In the genomic region with DNA sequence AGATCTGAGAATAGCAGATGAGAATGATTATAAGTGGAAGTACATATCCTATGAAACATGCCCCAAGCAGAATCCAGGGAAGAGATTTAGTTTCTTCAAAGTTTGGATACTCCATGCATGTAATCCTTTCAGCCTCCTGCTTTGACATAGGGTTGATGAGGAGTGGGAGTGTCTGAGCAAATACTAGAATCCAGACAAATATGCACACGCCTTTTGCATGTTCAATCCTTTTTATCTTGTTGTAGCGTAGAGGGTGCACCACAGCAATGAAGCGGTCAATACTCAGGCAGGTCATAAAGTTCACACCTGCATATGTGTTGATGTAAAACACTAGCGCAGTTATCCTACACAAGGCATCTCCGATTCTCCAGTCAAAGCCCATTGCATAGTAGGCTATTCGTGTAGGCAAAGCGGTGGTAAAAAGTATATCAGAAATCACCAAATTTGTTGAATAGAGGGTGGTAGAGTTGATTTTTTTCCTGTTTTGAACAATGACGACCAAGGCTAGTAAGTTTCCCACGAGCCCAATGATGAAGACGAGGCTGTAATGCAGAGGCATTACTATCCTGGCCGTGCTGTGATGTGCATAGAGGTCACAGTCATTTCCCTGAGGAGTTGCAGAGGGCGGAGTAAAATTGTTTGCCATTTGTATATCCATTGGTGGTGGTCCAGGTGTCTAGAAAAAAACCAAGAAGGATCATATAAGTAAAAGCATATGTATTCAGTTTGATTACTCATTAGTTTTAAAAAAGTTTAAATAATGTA, we compare ENCODE assay signal across 20 cellular contexts. TPM values are rescaled to one million over a fixed set of nuclear protein-coding genes. Genes with fewer than 3 reads are reported as not detected.
DNase-seq lines count a peak whose midpoint lies in the region; ATAC-seq and TF ChIP-seq lines count a peak whose summit lies in the region.
"Had no signal": no experiment of that assay in that cellular context is flagged by ENCODE, and none has a peak within 500 bp of the region (broad histone marks: within the 10 kb centered on the region; RNA-seq: fewer than 3 reads in every experiment).

No MANE protein-coding gene starts in this region.

- intact Hi-C loops in activated CD4-positive, alpha-beta T cell treated with anti-CD3 and anti-CD28 coated beads for 36 hours (cut with DNase I, micrococcal nuclease): loop anchor here (1.0 to 5.0 kb wide), 11 partner anchors 7 to 723 kb away; partner anchors contain the start of genes GPR183 (in 1 of the 2) and TM9SF2 (in 1 of the 2)
- intact Hi-C loops in Calu3 (cut with micrococcal nuclease; ENCODE audit: unreplicated experiment): no loop called here

- no peaks in the 10 kb centered on the region for H3K27me3 Mint-ChIP-seq in activated CD4-positive, alpha-beta T cell treated with anti-CD3 and anti-CD28 coated beads for 36 hours
- no peaks in the 10 kb centered on the region for H3K27me3 Mint-ChIP-seq in naive thymus-derived CD8-positive, alpha-beta T cell
- H3K27me3 Mint-ChIP-seq in Calu3 (ENCODE audit: unreplicated experiment): no peaks in the 10 kb centered on the region

- peak overlapping the region; percentile 90 for H3K27ac Mint-ChIP-seq in activated CD4-positive, alpha-beta T cell treated with anti-CD3 and anti-CD28 coated beads for 36 hours
- peak overlapping the region; percentile 89 to 93 for H3K27ac Mint-ChIP-seq in activated naive CD4-positive, alpha-beta T cell treated with anti-CD3 and anti-CD28 coated beads, Interleukin-2, amount 50 U/mL, for 72 hours
- peak overlapping the region; percentile 68 to 97 (median 92) for H3K27ac Mint-ChIP-seq in naive thymus-derived CD8-positive, alpha-beta T cell
- no peak overlapping the region for H3K27ac Mint-ChIP-seq in Calu3 (ENCODE audit: unreplicated experiment)

- DNase-seq in activated CD4-positive, alpha-beta T cell treated with anti-CD3 and anti-CD28 coated beads for 36 hours: no peak
- no peak for DNase-seq in activated CD4-positive, alpha-beta T cell treated with anti-CD3 and anti-CD28 coated beads for 48 hours
- DNase-seq in activated naive CD4-positive, alpha-beta T cell treated with anti-CD3 and anti-CD28 coated beads, Interleukin-2, amount 50 U/mL, for 72 hours (ENCODE audit: low spot score in 2 of 2): no peak
- no peak for DNase-seq in naive thymus-derived CD8-positive, alpha-beta T cell
- DNase-seq in Calu3: no peak
- DNase-seq in central memory CD4-positive, alpha-beta T cell: no peak
- DNase-seq: activated CD4-positive, alpha-beta T cell treated with anti-CD3 and anti-CD28 coated beads for 1 hour; DND-41; foreskin fibroblast; hypothalamus; kidney glomerular epithelial cell; NCI-H1930; SHP77 treated with DMSO at 0.1 percent for 48 hours; T-helper 9 cell; uterus had no signal

- TF ChIP-seq POLR2A in GM18505 (IDR thresholded peaks at IDR 0.05; ENCODE audit: borderline replicate concordance, extremely low read depth, insufficient read depth, insufficient read length): peak; percentile 24

- peaks cover 89% of the 10 kb centered on the region for H3K4me1 Mint-ChIP-seq in activated CD4-positive, alpha-beta T cell treated with anti-CD3 and anti-CD28 coated beads for 36 hours
- peaks cover 41 to 95% (median 76%) of the 10 kb centered on the region in 4 donors for H3K4me1 Mint-ChIP-seq in naive thymus-derived CD8-positive, alpha-beta T cell
- H3K4me1 Mint-ChIP-seq in Calu3 (ENCODE audit: low read depth, unreplicated experiment): no peaks in the 10 kb centered on the region

- H3K4me3 Mint-ChIP-seq in activated CD4-positive, alpha-beta T cell treated with anti-CD3 and anti-CD28 coated beads for 36 hours: peak overlapping the region; percentile 62
- peak overlapping the region in 8 of 10 donors; percentile 27 to 76 (median 54) for H3K4me3 Mint-ChIP-seq in naive thymus-derived CD8-positive, alpha-beta T cell
- no peak overlapping the region for H3K4me3 Mint-ChIP-seq in Calu3 (ENCODE audit: low read depth, unreplicated experiment)

- BruUV-seq in Calu3 (replicated peaks; lab: Mats Ljungman, UMichigan): no TSS peak

- H3K36me3 Mint-ChIP-seq in activated CD4-positive, alpha-beta T cell treated with anti-CD3 and anti-CD28 coated beads for 36 hours (ENCODE audit: low read depth): peaks cover 74% of the 10 kb centered on the region
- H3K36me3 Mint-ChIP-seq in activated naive CD4-positive, alpha-beta T cell treated with anti-CD3 and anti-CD28 coated beads, Interleukin-2, amount 50 U/mL, for 72 hours: peaks cover 15 to 41% of the 10 kb centered on the region in 2 donors
- H3K36me3 Mint-ChIP-seq in naive thymus-derived CD8-positive, alpha-beta T cell: peaks cover 0 to 54% (median 4%) of the 10 kb centered on the region in 3 donors
- H3K36me3 Mint-ChIP-seq in Calu3 (ENCODE audit: insufficient read depth, unreplicated experiment): no peaks in the 10 kb centered on the region

- ATAC-seq in activated CD4-positive, alpha-beta T cell treated with anti-CD3 and anti-CD28 coated beads for 36 hours: no peak
- ATAC-seq in GM18505 (IDR thresholded peaks at IDR 0.05; ENCODE audit: unreplicated experiment) (no peak), GM21381 (IDR thresholded peaks at IDR 0.05; ENCODE audit: unreplicated experiment) (no peak)
- ATAC-seq in activated naive CD4-positive, alpha-beta T cell treated with anti-CD3 and anti-CD28 coated beads, Interleukin-2, amount 50 U/mL, for 72 hours: no peak
- ATAC-seq in naive thymus-derived CD8-positive, alpha-beta T cell: no peak

- no peaks in the 10 kb centered on the region for H3K9me3 Mint-ChIP-seq in activated CD4-positive, alpha-beta T cell treated with anti-CD3 and anti-CD28 coated beads for 36 hours (ENCODE audit: low read depth)
- H3K9me3 Mint-ChIP-seq in activated naive CD4-positive, alpha-beta T cell treated with anti-CD3 and anti-CD28 coated beads, Interleukin-2, amount 50 U/mL, for 72 hours: no peaks in the 10 kb centered on the region
- no peaks in the 10 kb centered on the region for H3K9me3 Mint-ChIP-seq in naive thymus-derived CD8-positive, alpha-beta T cell
- H3K9me3 Mint-ChIP-seq in Calu3 (ENCODE audit: low read depth, unreplicated experiment): no peaks in the 10 kb centered on the region

- no peak for TF ChIP-seq CTCF in Calu3 (IDR thresholded peaks at IDR 0.05; ENCODE audit: unreplicated experiment)

- CTCF ChIA-PET in activated CD4-positive, alpha-beta T cell treated with anti-CD3 and anti-CD28 coated beads for 36 hours (lab: Charles Lee): interaction anchor here (0.6 to 4.6 kb wide), 8 partner anchors 10 to 141 kb away, joined by 3 to 65 read pairs (median 4); partner anchors contain the start of gene GPR183
- CTCF ChIA-PET in Calu3 (lab: Charles Lee): no interaction called here

- POLR2A ChIA-PET in activated CD4-positive, alpha-beta T cell treated with anti-CD3 and anti-CD28 coated beads for 36 hours (lab: Charles Lee): interaction anchor here (0.9 to 2.8 kb wide), 9 partner anchors 8 to 142 kb away, joined by 3 to 19 read pairs (median 6); partner anchors contain the start of gene GPR183
- POLR2A ChIA-PET in naive thymus-derived CD8-positive, alpha-beta T cell (lab: Charles Lee): interaction anchor here (1.1 kb wide), 1 partner anchor 26 kb away, joined by 3 read pairs; no protein-coding TSS in a partner anchor

RNA-seq across cellular contexts. Expression of gene GPR183, which starts 11.5 kb away (rescaled TPM):
- 10 to 100 TPM; 50.3 to 51.9 TPM for total RNA-seq in activated CD4-positive, alpha-beta T cell treated with anti-CD3 and anti-CD28 coated beads for 36 hours
- total RNA-seq in activated naive CD4-positive, alpha-beta T cell treated with anti-CD3 and anti-CD28 coated beads, Interleukin-2, amount 50 U/mL, for 72 hours: 10 to 100 TPM; 55.0 to 55.4 TPM
- total RNA-seq in naive thymus-derived CD8-positive, alpha-beta T cell: 10 to 100 TPM in 1 of 2 experiments, 1 to 10 TPM in 1; 8.4 to 10.4 TPM
- 10 to 100 TPM in 2 of 3 donors, 1 to 10 TPM in 1; 9.2 to 35.5 (median 13.1) TPM for polyA plus RNA-seq in naive thymus-derived CD8-positive, alpha-beta T cell
- not detected in 2 replicates for total RNA-seq in Calu3 (2022)

RNA-seq across cellular contexts. Expression of gene GPR18, which starts 37.5 kb away (rescaled TPM):
- 1 to 10 TPM; 6.0 to 9.5 TPM for total RNA-seq in activated CD4-positive, alpha-beta T cell treated with anti-CD3 and anti-CD28 coated beads for 36 hours
- 1 to 10 TPM; 2.0 to 8.4 TPM for total RNA-seq in activated naive CD4-positive, alpha-beta T cell treated with anti-CD3 and anti-CD28 coated beads, Interleukin-2, amount 50 U/mL, for 72 hours
- 10 to 100 TPM; 31.1 to 31.3 TPM for total RNA-seq in naive thymus-derived CD8-positive, alpha-beta T cell
- 10 to 100 TPM; 22.2 to 37.0 (median 26.1) TPM for polyA plus RNA-seq in naive thymus-derived CD8-positive, alpha-beta T cell
- not detected in 2 replicates for total RNA-seq in Calu3 (2022)
- total RNA-seq: IMR-90, mesenteric fat pad, NCI-H460 had no signal
- polyA plus RNA-seq: IMR-90 had no signal
